Comparison of ENCODE assay signal across 1 cellular context in the genomic region with DNA sequence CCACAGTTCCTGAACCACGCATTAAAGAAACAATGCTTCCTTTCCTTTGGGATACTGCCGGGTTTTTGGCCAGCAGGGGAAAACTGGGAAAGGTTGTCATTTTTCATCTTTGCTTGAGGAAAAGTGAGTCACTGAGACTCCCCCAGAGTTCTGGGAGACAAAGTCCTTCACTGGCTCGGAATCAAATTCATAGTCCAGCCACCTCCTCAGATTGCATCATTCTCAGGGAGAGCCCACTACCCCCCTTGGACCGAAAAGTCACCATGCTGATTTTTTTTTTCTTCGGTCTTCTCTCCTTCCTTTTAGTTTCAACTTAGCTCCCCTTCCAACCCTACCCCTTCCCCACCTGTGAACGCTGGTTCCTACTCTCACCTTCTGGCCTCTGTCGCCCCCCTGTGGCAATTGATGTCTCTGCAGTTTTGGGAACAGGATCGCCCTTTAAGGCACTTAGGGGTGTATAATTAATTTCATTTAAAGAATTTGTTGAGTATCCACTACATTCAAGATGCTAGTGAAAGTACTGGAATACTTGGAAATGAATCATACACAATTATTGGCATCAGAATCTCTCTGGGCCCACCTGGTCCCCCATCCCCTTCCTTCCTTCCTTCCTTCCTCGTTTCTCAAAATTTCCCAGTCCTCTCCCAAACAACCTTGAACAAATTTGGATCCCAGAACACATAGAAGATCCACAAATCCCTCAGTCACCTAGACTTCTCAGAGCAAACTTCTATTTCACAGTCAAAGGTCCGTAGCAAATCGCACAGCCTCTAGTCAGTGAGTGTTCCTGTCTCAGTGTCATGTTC.
TF ChIP-seq lines count a peak whose summit lies in the region.

No MANE protein-coding gene starts in this region.

TF ChIP-seq in K562, 482 proteins besides CTCF, POLR2A, EP300 and RAD21 (continued from another document):
- TF ChIP-seq, protein P1, sequence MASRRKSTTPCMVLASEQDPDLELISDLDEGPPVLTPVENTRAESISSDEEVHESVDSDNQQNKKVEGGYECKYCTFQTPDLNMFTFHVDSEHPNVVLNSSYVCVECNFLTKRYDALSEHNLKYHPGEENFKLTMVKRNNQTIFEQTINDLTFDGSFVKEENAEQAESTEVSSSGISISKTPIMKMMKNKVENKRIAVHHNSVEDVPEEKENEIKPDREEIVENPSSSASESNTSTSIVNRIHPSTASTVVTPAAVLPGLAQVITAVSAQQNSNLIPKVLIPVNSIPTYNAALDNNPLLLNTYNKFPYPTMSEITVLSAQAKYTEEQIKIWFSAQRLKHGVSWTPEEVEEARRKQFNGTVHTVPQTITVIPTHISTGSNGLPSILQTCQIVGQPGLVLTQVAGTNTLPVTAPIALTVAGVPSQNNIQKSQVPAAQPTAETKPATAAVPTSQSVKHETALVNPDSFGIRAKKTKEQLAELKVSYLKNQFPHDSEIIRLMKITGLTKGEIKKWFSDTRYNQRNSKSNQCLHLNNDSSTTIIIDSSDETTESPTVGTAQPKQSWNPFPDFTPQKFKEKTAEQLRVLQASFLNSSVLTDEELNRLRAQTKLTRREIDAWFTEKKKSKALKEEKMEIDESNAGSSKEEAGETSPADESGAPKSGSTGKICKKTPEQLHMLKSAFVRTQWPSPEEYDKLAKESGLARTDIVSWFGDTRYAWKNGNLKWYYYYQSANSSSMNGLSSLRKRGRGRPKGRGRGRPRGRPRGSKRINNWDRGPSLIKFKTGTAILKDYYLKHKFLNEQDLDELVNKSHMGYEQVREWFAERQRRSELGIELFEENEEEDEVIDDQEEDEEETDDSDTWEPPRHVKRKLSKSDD (conservative IDR thresholded peaks at IDR 0.05; ENCODE audit: low read length): no peak
- TF ChIP-seq CEBPG (CRISPR knock-in tag; IDR thresholded peaks at IDR 0.05): no peak
- TF ChIP-seq CEBPG (tag; conservative IDR thresholded peaks at IDR 0.05 in 1 of 2, IDR thresholded peaks at IDR 0.05 in 1 of 2): peak; percentile 74 to 88
- TF ChIP-seq KHSRP (IDR thresholded peaks at IDR 0.05): no peak
- peak; percentile 82 for TF ChIP-seq CC2D1A (IDR thresholded peaks at IDR 0.05)
- TF ChIP-seq, protein P2, sequence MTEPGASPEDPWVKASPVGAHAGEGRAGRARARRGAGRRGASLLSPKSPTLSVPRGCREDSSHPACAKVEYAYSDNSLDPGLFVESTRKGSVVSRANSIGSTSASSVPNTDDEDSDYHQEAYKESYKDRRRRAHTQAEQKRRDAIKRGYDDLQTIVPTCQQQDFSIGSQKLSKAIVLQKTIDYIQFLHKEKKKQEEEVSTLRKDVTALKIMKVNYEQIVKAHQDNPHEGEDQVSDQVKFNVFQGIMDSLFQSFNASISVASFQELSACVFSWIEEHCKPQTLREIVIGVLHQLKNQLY (CRISPR knock-in tag; conservative IDR thresholded peaks at IDR 0.05): no peak
- TF ChIP-seq, protein P3, sequence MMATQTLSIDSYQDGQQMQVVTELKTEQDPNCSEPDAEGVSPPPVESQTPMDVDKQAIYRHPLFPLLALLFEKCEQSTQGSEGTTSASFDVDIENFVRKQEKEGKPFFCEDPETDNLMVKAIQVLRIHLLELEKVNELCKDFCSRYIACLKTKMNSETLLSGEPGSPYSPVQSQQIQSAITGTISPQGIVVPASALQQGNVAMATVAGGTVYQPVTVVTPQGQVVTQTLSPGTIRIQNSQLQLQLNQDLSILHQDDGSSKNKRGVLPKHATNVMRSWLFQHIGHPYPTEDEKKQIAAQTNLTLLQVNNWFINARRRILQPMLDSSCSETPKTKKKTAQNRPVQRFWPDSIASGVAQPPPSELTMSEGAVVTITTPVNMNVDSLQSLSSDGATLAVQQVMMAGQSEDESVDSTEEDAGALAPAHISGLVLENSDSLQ (IDR thresholded peaks at IDR 0.05): no peak
- 0 out of 2 replicates have a peak, but pooled peaks have one; percentile 8 for TF ChIP-seq ZNF316 (IDR thresholded peaks at IDR 0.05)
- no peak for TF ChIP-seq ASH1L (IDR thresholded peaks at IDR 0.05; ENCODE audit: borderline replicate concordance, low read depth, partially characterized antibody)
